In genomic region chr12:113980537-113981337, GRCh38 we compare ENCODE assay signal across 7 cellular contexts. TPM values are rescaled to one million over a fixed set of nuclear protein-coding genes. Genes with fewer than 3 reads are reported as not detected.
DNase-seq lines count a peak whose midpoint lies in the region; ATAC-seq and TF ChIP-seq lines count a peak whose summit lies in the region.

No MANE protein-coding gene starts in this region.

- H3K36me3 Mint-ChIP-seq in activated naive CD8-positive, alpha-beta T cell treated with anti-CD3 and anti-CD28 coated beads, Interleukin-2, amount 50 U/mL, for 24 hours (ENCODE audit: low read depth) = no peaks in the 10 kb centered on the region

- no peaks in the 10 kb centered on the region for H3K9me3 ChIP-seq in heart right ventricle

- peaks cover 31% of the 10 kb centered on the region for H3K27me3 Mint-ChIP-seq in activated naive CD8-positive, alpha-beta T cell treated with anti-CD3 and anti-CD28 coated beads, Interleukin-2, amount 50 U/mL, for 24 hours

- no peaks in the 10 kb centered on the region for H3K36me3 ChIP-seq in heart right ventricle

- H3K4me3 Mint-ChIP-seq in activated naive CD8-positive, alpha-beta T cell treated with anti-CD3 and anti-CD28 coated beads, Interleukin-2, amount 50 U/mL, for 24 hours = no peak overlapping the region

- intact Hi-C loops in heart right ventricle (cut with DNase I) = loop anchor here (1.0 to 10.0 kb wide), 6 partner anchors 526 to 1934 kb away; no protein-coding TSS in a partner anchor

- H3K4me3 ChIP-seq in heart right ventricle = no peak overlapping the region

- TF ChIP-seq CTCF in heart right ventricle (IDR thresholded peaks at IDR 0.05) = peak; percentile 81 to 95 (median 85)

- ATAC-seq in activated naive CD8-positive, alpha-beta T cell treated with anti-CD3 and anti-CD28 coated beads, Interleukin-2, amount 50 U/mL, for 24 hours = no peak
- ATAC-seq in heart right ventricle (peak in 6 of 8 donors; percentile 49 to 74 (median 56)), GM19328 (IDR thresholded peaks at IDR 0.05; ENCODE audit: unreplicated experiment) (no peak)

- H3K4me1 ChIP-seq in heart right ventricle = no peaks in the 10 kb centered on the region

- no peak overlapping the region for H3K27ac ChIP-seq in heart right ventricle

- 16 to 18% methylated on average over 12 of the region's 12 CpGs for WGBS in heart right ventricle, 2 donors

- no peak overlapping the region for H3K27ac Mint-ChIP-seq in activated naive CD8-positive, alpha-beta T cell treated with anti-CD3 and anti-CD28 coated beads, Interleukin-2, amount 50 U/mL, for 24 hours

- DNase-seq in G401 (ENCODE audit: low spot score) (peak; percentile 61), HS-5 (ENCODE audit: low read depth) (peak; percentile 25), NCI-H748 (lab: John Stamatoyannopoulos, UW; ENCODE audit: unreplicated experiment) (peak; percentile 82), heart right ventricle (no peak), renal cortical epithelial cell (ENCODE audit: low read depth) (peak; percentile 52)
- peak; percentile 34 for DNase-seq in activated naive CD8-positive, alpha-beta T cell treated with anti-CD3 and anti-CD28 coated beads, Interleukin-2, amount 50 U/mL, for 24 hours

- in situ Hi-C loops in G401 (cut with HindIII; ENCODE audit: low sequenced_read_pairs) = no loop called here

- H3K27me3 ChIP-seq in heart right ventricle = peaks cover 0 to 66% (median 41%) of the 10 kb centered on the region in 7 donors

- H3K4me1 Mint-ChIP-seq in activated naive CD8-positive, alpha-beta T cell treated with anti-CD3 and anti-CD28 coated beads, Interleukin-2, amount 50 U/mL, for 24 hours = no peaks in the 10 kb centered on the region

- H3K9me3 Mint-ChIP-seq in activated naive CD8-positive, alpha-beta T cell treated with anti-CD3 and anti-CD28 coated beads, Interleukin-2, amount 50 U/mL, for 24 hours = no peaks in the 10 kb centered on the region

RNA-seq across cellular contexts. Expression of gene RBM19, which starts 14.6 kb away (rescaled TPM):
- 29.7 and 53.9 TPM in 2 replicates for total RNA-seq in G401 (2014; rRNA removed; shearing (Covaris generic))
- total RNA-seq in heart right ventricle (10 to 100 TPM; 13.3 to 20.9 (median 16.2) TPM), renal cortical epithelial cell (13.4 and 25.5 TPM in 2 replicates)
- 10 to 100 TPM; 14.1 to 26.6 TPM for polyA plus RNA-seq in heart right ventricle

Comparison
In these comparisons a context has a peak if more than half of its experiments do, and no peak if none do; other contexts are left out.
1. DNase-seq: peak in G401 (single experiment), HS-5 (single experiment), NCI-H748 (single experiment), activated naive CD8-positive, alpha-beta T cell treated with anti-CD3 and anti-CD28 coated beads, Interleukin-2, amount 50 U/mL, for 24 hours (single experiment) and renal cortical epithelial cell (single experiment); none in heart right ventricle (0 of 2).
2. ATAC-seq: peak in heart right ventricle (6 of 8); none in activated naive CD8-positive, alpha-beta T cell treated with anti-CD3 and anti-CD28 coated beads, Interleukin-2, amount 50 U/mL, for 24 hours (single experiment) and GM19328 (single experiment).